9 cellular contexts compared by ENCODE assay signal in the genomic region with DNA sequence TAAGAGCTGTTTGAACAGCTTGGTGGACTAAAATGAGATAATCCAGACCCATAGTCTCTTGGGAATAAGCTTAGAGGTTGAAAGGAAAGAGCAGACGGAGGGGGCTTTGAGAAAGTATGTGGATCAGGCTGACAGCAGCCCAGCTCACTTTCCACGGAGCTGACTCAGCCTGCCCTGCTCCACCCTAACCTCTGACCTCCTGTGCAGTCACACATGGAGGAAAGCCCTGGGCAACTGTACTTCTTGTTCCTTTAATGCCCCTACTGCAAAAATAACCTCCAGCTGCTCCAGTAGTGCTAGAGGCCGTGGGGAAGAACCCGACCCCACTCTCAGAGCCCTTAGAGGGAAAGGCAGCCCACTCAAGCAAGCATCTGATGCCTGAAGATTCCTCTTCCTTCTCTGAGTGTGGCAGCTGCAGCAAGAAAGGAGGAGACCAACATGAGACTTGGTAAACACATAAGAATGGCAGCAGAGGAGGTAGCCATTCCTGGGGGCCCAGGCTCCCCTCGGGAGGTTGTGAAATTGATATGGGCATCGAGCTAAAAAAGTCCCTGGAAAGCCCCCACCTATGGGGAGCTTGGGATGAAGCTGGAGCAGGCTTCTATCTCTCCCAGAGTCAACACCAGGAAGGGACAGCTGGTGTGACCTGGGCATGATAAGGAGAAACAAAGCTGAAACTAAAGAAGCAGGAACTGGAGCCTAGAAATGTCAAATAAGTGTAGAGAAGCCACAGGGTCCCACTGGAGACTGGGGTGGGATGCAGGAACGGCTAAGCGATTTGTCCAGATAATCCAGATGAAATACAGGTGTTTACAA.
DNase-seq lines count a peak whose midpoint lies in the region; ATAC-seq and TF ChIP-seq lines count a peak whose summit lies in the region.
"Had no signal": no experiment of that assay in that cellular context is flagged by ENCODE, and none has a peak within 500 bp of the region (broad histone marks: within the 10 kb centered on the region; RNA-seq: fewer than 3 reads in every experiment).

No MANE protein-coding gene starts in this region.

- DNase-seq in DMS 273 (lab: John Stamatoyannopoulos, UW; ENCODE audit: unreplicated experiment) (peak; percentile 86), NCI-H82 treated with DMSO at 0.1 percent for 48 hours (lab: John Stamatoyannopoulos, UW; ENCODE audit: unreplicated experiment) (peak; percentile 82), fibroblast of gingiva (ENCODE audit: low read depth) (peak; percentile 58), renal cortical epithelial cell (ENCODE audit: low read depth) (peak; percentile 81), COLO668 (lab: John Stamatoyannopoulos, UW; ENCODE audit: unreplicated experiment) (no peak)
- DNase-seq in activated CD4-positive, alpha-beta T cell treated with anti-CD3 and anti-CD28 coated beads for 4 hours: no peak
- DNase-seq: activated naive CD8-positive, alpha-beta T cell treated with anti-CD3 and anti-CD28 coated beads, Interleukin-2, amount 10 ng/mL, durations not matched to agents 7 days and 5 days had no signal

- no peak for TF ChIP-seq POLR2A in GM18505 (IDR thresholded peaks at IDR 0.05; ENCODE audit: borderline replicate concordance, extremely low read depth, insufficient read depth, insufficient read length)

- ATAC-seq in HG03457 (IDR thresholded peaks at IDR 0.05; ENCODE audit: unreplicated experiment) (no peak), GM18505 (IDR thresholded peaks at IDR 0.05; ENCODE audit: unreplicated experiment) (no peak)

Comparison
In these comparisons a context has a peak if more than half of its experiments do, and no peak if none do; other contexts are left out.
1. DNase-seq: peak in DMS 273 (single experiment), NCI-H82 treated with DMSO at 0.1 percent for 48 hours (single experiment), fibroblast of gingiva (single experiment) and renal cortical epithelial cell (single experiment); none in activated CD4-positive, alpha-beta T cell treated with anti-CD3 and anti-CD28 coated beads for 4 hours (0 of 2) and COLO668 (single experiment).